Comparison of ENCODE assay signal across 11 cellular contexts in genomic region chr17:17004997-17005614, GRCh38. TPM values are rescaled to one million over a fixed set of nuclear protein-coding genes. Genes with fewer than 3 reads are reported as not detected.
DNase-seq lines count a peak whose midpoint lies in the region; ATAC-seq, FAIRE-seq and TF ChIP-seq lines count a peak whose summit lies in the region.
"Not testable (repeated sequence)": the region's sequence is repeated elsewhere in the genome, so short reads cannot be mapped to it uniquely, and the experiment has no call there.
"Had no signal": no experiment of that assay in that cellular context is flagged by ENCODE, and none has a peak within 500 bp of the region (broad histone marks: within the 10 kb centered on the region; RNA-seq: fewer than 3 reads in every experiment).

No MANE protein-coding gene starts in this region.

- not testable (repeated sequence) for H3K9me3 Mint-ChIP-seq in memory B cell

- POLR2A ChIA-PET in A549 (lab: Yijun Ruan, JAX) = not testable (repeated sequence)

- not testable (repeated sequence) for H3K36me3 ChIP-seq in bronchial epithelial cell (ENCODE audit: control insufficient read depth, insufficient read depth, low read length); left ventricle myocardium inferior; neuronal stem cell (replicated peaks in 1 of 2; ENCODE audit: control insufficient read depth in 2 of 2, insufficient read depth in 2 of 2, low read length in 2 of 2); tibial artery

- H3K27ac ChIP-seq in A549 (peak overlapping the region; percentile 23 to 83; a peak in 5 of 6 replicates), tibial artery (peak overlapping the region in 1 of 2 donors; percentile 55)
- not testable (repeated sequence) for H3K27ac ChIP-seq in left ventricle myocardium inferior (replicated peaks); neuronal stem cell (replicated peaks; ENCODE audit: low read length)

- peak overlapping the region; percentile 43 for H2BK15ac ChIP-seq in neuronal stem cell (ENCODE audit: low read length)

- not testable (repeated sequence) for H3K4ac ChIP-seq in neuronal stem cell (ENCODE audit: low read length)

- 85% methylated on average over 10 of the region's 14 CpGs for WGBS in A549 (ENCODE audit: missing lambda C conversion rate)
- WGBS in neuronal stem cell (ENCODE audit: extremely low coverage in 2 of 2, insufficient read length in 2 of 2, insufficient replicate concordance in 1 of 2), 2 donors = no CpG with 5 or more reads among the region's 14 CpGs

- H3K18ac ChIP-seq in neuronal stem cell (ENCODE audit: low read length) = peak overlapping the region; percentile 76

- H3K14ac ChIP-seq in neuronal stem cell (ENCODE audit: low read length) = not testable (repeated sequence)

- not testable (repeated sequence) for TF ChIP-seq RAD21 in A549 (conservative IDR thresholded peaks at IDR 0.05 in 1 of 2, IDR thresholded peaks at IDR 0.05 in 1 of 2)

- H3K4me3 Mint-ChIP-seq in memory B cell = not testable (repeated sequence)

- not testable (repeated sequence) for TF ChIP-seq EP300 in A549 (IDR thresholded peaks at IDR 0.05)

- not testable (repeated sequence) for H3K27me3 Mint-ChIP-seq in memory B cell

- H2BK120ac ChIP-seq in neuronal stem cell (ENCODE audit: low read depth, low read length) = not testable (repeated sequence)

- H3K79me1 ChIP-seq in neuronal stem cell (ENCODE audit: low read depth, low read length) = not testable (repeated sequence)

- not testable (repeated sequence) for H2BK5ac ChIP-seq in neuronal stem cell (ENCODE audit: low read length)

- H3K4me3 ChIP-seq in A549; bronchial epithelial cell (ENCODE audit: low read depth, low read length); left ventricle myocardium inferior; neuronal stem cell (ENCODE audit: low read length in 2 of 2); tibial artery: not testable (repeated sequence)

- FAIRE-seq in A549 (lab: Jason Lieb, UNC) = not testable (repeated sequence)
- FAIRE-seq in HTR-8/SVneo (lab: Jason Lieb, UNC) = peak; percentile 74
- peak; percentile 40 for FAIRE-seq in bronchial epithelial cell (lab: Jason Lieb, UNC)

- ATAC-seq in A549; memory B cell (ENCODE audit: low read depth): not testable (repeated sequence)

- not testable (repeated sequence) for H2BK12ac ChIP-seq in neuronal stem cell (ENCODE audit: low read length)

- not testable (repeated sequence) for H4K91ac ChIP-seq in neuronal stem cell (ENCODE audit: low read depth, low read length, poor library complexity)

- H3K27ac Mint-ChIP-seq in memory B cell = peak overlapping the region; percentile 55

- H3K9me3 ChIP-seq in A549; left ventricle myocardium inferior (replicated peaks); neuronal stem cell (replicated peaks in 1 of 2; ENCODE audit: control insufficient read depth in 2 of 2, insufficient read depth in 1 of 2, low read depth in 1 of 2, low read length in 2 of 2); tibial artery: not testable (repeated sequence)

- intact Hi-C loops in left ventricle myocardium inferior (cut with micrococcal nuclease) = not testable (repeated sequence)
- intact Hi-C loops in tibial artery (cut with DNase I; ENCODE audit: low total_unique reads) = loop anchor here (5.0 to 10.0 kb wide), 4 partner anchors 120 to 307 kb away; partner anchors contain the start of genes FLCN and PLD6

- not testable (repeated sequence) for H3K27me3 ChIP-seq in bronchial epithelial cell (ENCODE audit: control insufficient read depth, insufficient read depth, low read length); left ventricle myocardium inferior (ENCODE audit: low read depth); neuronal stem cell (ENCODE audit: control insufficient read depth in 3 of 3, insufficient read depth in 3 of 3, low read depth in 1 of 3, low read length in 3 of 3); tibial artery

- H3K23ac ChIP-seq in neuronal stem cell (ENCODE audit: low read depth, low read length, poor library complexity) = not testable (repeated sequence)

- not testable (repeated sequence) for H4K8ac ChIP-seq in neuronal stem cell (ENCODE audit: low read depth, low read length)

- not testable (repeated sequence) for DNase-seq in A549 (ENCODE audit: low read depth in 1 of 2, low spot score in 1 of 2); HTR-8/SVneo (ENCODE audit: insufficient read length, low spot score); bronchial epithelial cell (ENCODE audit: low read depth); memory B cell (ENCODE audit: low spot score in 2 of 2); neuronal stem cell (ENCODE audit: low spot score)
- peak; percentile 47 for DNase-seq in SHP77 treated with DMSO at 0.1 percent for 48 hours (lab: John Stamatoyannopoulos, UW)
- peak; percentile 8 for DNase-seq in left ventricle myocardium inferior
- DNase-seq in tibial artery = peak; percentile 63 to 95

- H3K36me3 Mint-ChIP-seq in memory B cell = not testable (repeated sequence)

- peaks cover 11% of the 10 kb centered on the region for H3K4me1 Mint-ChIP-seq in memory B cell

- H3K4me2 ChIP-seq in A549; neuronal stem cell (ENCODE audit: insufficient read depth, low read length, poor library complexity, severe bottlenecking): not testable (repeated sequence)

- peaks cover 34% of the 10 kb centered on the region for H3K4me1 ChIP-seq in A549
- H3K4me1 ChIP-seq in left ventricle myocardium inferior; neuronal stem cell (ENCODE audit: control insufficient read depth in 2 of 2, insufficient read depth in 1 of 2, low read depth in 1 of 2, low read length in 2 of 2): not testable (repeated sequence)
- peaks cover 0 to 41% (median 28%) of the 10 kb centered on the region in 4 donors for H3K4me1 ChIP-seq in tibial artery

- H3K9ac ChIP-seq in neuronal stem cell (ENCODE audit: low read depth, low read length, poor library complexity) = not testable (repeated sequence)

- H2AK5ac ChIP-seq in neuronal stem cell (ENCODE audit: low read depth, low read length) = peak overlapping the region; percentile 61

- TF ChIP-seq CTCF in A549 (IDR thresholded peaks at IDR 0.05); bronchial epithelial cell (IDR thresholded peaks at IDR 0.05; ENCODE audit: insufficient read depth, low read length, severe bottlenecking); left ventricle myocardium inferior (IDR thresholded peaks at IDR 0.05; ENCODE audit: borderline replicate concordance); tibial artery (IDR thresholded peaks at IDR 0.05): not testable (repeated sequence)

- CTCF ChIA-PET in A549 (lab: Yijun Ruan, JAX) = interaction anchor here (0.9 to 1.6 kb wide), 3 partner anchors 10 to 169 kb away, joined by 3 to 6 read pairs (median 5); no protein-coding TSS in a partner anchor

- not testable (repeated sequence) for H2AFZ ChIP-seq in neuronal stem cell (ENCODE audit: low read length)

- not testable (repeated sequence) for TF ChIP-seq POLR2A in A549 (IDR thresholded peaks at IDR 0.05; ENCODE audit: low read length)

RNA-seq across cellular contexts. Expression of gene TNFRSF13B, which starts 33.2 kb away (rescaled TPM):
- polyA plus RNA-seq in A549 (2011; rRNA removed) = not detected in 2 replicates
- polyA plus RNA-seq in A549 (2012; cell fraction: cytosol; rRNA removed) = not detected in 2 replicates
- polyA plus RNA-seq in A549 (2012; cell fraction: nucleus; rRNA removed) = not detected in 2 replicates
- not detected in 3 replicates for polyA plus RNA-seq in A549 (2017; fragmentation: RNase III; extraction: RNeasy Plus Mini Kit Qiagen cat#74134 plus additional on column Dnase treatment)
- not detected in 2 replicates for polyA minus RNA-seq in A549 (2011; rRNA and poly(A)+ RNA removed)
- not detected in 2 replicates for total RNA-seq in bronchial epithelial cell
- total RNA-seq in left ventricle myocardium inferior = not detected
- not detected for polyA plus RNA-seq in neuronal stem cell (2013, experiment 1 of 2)
- not detected for polyA plus RNA-seq in neuronal stem cell (2013, experiment 2 of 2)
- total RNA-seq: CD4-positive, alpha-beta T cell; G401; H4 had no signal

RNA-seq across cellular contexts. Expression of gene MPRIP, which starts 37.2 kb away (rescaled TPM):
- polyA plus RNA-seq in A549 (2011; rRNA removed) (147 and 200 TPM in 2 replicates), A549 (2017; fragmentation: RNase III; extraction: RNeasy Plus Mini Kit Qiagen cat#74134 plus additional on column Dnase treatment) (192 to 240 TPM (median 228 TPM) in 3 replicates)
- polyA plus RNA-seq in A549 (2012; cell fraction: cytosol; rRNA removed) = 170 and 183 TPM in 2 replicates
- 347 and 385 TPM in 2 replicates for polyA plus RNA-seq in A549 (2012; cell fraction: nucleus; rRNA removed)
- 215 and 250 TPM in 2 replicates for polyA minus RNA-seq in A549 (2011; rRNA and poly(A)+ RNA removed)
- total RNA-seq in bronchial epithelial cell (134 and 183 TPM in 2 replicates), left ventricle myocardium inferior (350 TPM)
- polyA plus RNA-seq in neuronal stem cell (2013, experiment 1 of 2) = 67.7 TPM
- 72.4 TPM for polyA plus RNA-seq in neuronal stem cell (2013, experiment 2 of 2)
